In genomic region chr5:126812199-126812570, GRCh38 we compare ENCODE assay signal across 11 cellular contexts. TPM values are rescaled to one million over a fixed set of nuclear protein-coding genes. Genes with fewer than 3 reads are reported as not detected.
DNase-seq lines count a peak whose midpoint lies in the region; ATAC-seq and TF ChIP-seq lines count a peak whose summit lies in the region.
"Had no signal": no experiment of that assay in that cellular context is flagged by ENCODE, and none has a peak within 500 bp of the region (broad histone marks: within the 10 kb centered on the region; RNA-seq: fewer than 3 reads in every experiment).

No MANE protein-coding gene starts in this region.

- H3K9me3 ChIP-seq in Peyer's patch (no peaks in the 10 kb centered on the region), smooth muscle cell (replicated peaks; ENCODE audit: low read depth) (no peaks in the 10 kb centered on the region)

- H3K9me3 Mint-ChIP-seq in activated T-cell treated with anti-CD3 and anti-CD28 coated beads, Interleukin-2, amount 50 U/mL, for 24 hours, result no peaks in the 10 kb centered on the region

- H4K20me1 ChIP-seq in smooth muscle cell (ENCODE audit: low read depth), result no peaks in the 10 kb centered on the region

- WGBS in smooth muscle cell (ENCODE audit: low lambda C conversion rate), result 63% methylated on average over 4 of the region's 4 CpGs

- peak overlapping the region; percentile 40 for H2AFZ ChIP-seq in smooth muscle cell (ENCODE audit: low read depth)

- peak overlapping the region; percentile 93 for H3K27ac Mint-ChIP-seq in activated T-cell treated with anti-CD3 and anti-CD28 coated beads, Interleukin-2, amount 50 U/mL, for 24 hours

- ATAC-seq in GM18517 (IDR thresholded peaks at IDR 0.05; ENCODE audit: unreplicated experiment), result no peak

- H3K9ac ChIP-seq in smooth muscle cell (ENCODE audit: low read depth), result no peak overlapping the region

- H3K27ac ChIP-seq in Peyer's patch (peak overlapping the region; percentile 1 to 39 (median 24)), smooth muscle cell (ENCODE audit: low read depth) (peak overlapping the region; percentile 78)
- H3K27ac ChIP-seq: WERI-Rb-1 had no signal

- TF ChIP-seq POLR2A in Peyer's patch (IDR thresholded peaks at IDR 0.05), result no peak

- peaks cover 92% of the 10 kb centered on the region for H3K36me3 Mint-ChIP-seq in activated T-cell treated with anti-CD3 and anti-CD28 coated beads, Interleukin-2, amount 50 U/mL, for 24 hours (ENCODE audit: low read depth)

- H3K4me1 Mint-ChIP-seq in activated T-cell treated with anti-CD3 and anti-CD28 coated beads, Interleukin-2, amount 50 U/mL, for 24 hours (ENCODE audit: low read depth), result peaks cover 50% of the 10 kb centered on the region

- H3K4me1 ChIP-seq in Peyer's patch (no peaks in the 10 kb centered on the region), smooth muscle cell (ENCODE audit: low read depth) (no peaks in the 10 kb centered on the region)

- DNase-seq in activated T-cell treated with anti-CD3 and anti-CD28 coated beads, Interleukin-2, amount 50 U/mL, for 24 hours, result no peak
- DNase-seq in activated T-cell treated with anti-CD3 and anti-CD28 coated beads, Interleukin-2, amount 50 U/mL, for 1 hour, result no peak
- DNase-seq in Peyer's patch, result no peak
- peak; percentile 41 for DNase-seq in dermis blood vessel endothelial cell
- no peak for DNase-seq in smooth muscle cell (lab: John Stamatoyannopoulos, UW; ENCODE audit: unreplicated experiment)
- DNase-seq in NCI-H187 treated with DMSO at 0.1 percent for 48 hours (lab: John Stamatoyannopoulos, UW), result no peak
- no peak for DNase-seq in NCI-H524 (lab: John Stamatoyannopoulos, UW)
- DNase-seq: cortex of kidney, NCI-H1436 treated with DMSO at 0.1 percent for 48 hours, WERI-Rb-1 had no signal

- peak overlapping the region; percentile 54 for H3K4me3 Mint-ChIP-seq in activated T-cell treated with anti-CD3 and anti-CD28 coated beads, Interleukin-2, amount 50 U/mL, for 24 hours

- H3K27me3 ChIP-seq in Peyer's patch (no peaks in the 10 kb centered on the region), smooth muscle cell (ENCODE audit: low read depth) (no peaks in the 10 kb centered on the region)

- H3K4me3 ChIP-seq in Peyer's patch, result no peak overlapping the region
- H3K4me3 ChIP-seq in smooth muscle cell, result no peak overlapping the region

- H3F3A ChIP-seq in smooth muscle cell (ENCODE audit: low read depth), result no peaks in the 10 kb centered on the region

- no peaks in the 10 kb centered on the region for H3K79me2 ChIP-seq in smooth muscle cell (ENCODE audit: low read depth)

- H3K4me2 ChIP-seq in smooth muscle cell, result peak overlapping the region; percentile 70

- H3K36me3 ChIP-seq in Peyer's patch, result peaks cover 0 to 13% (median 0%) of the 10 kb centered on the region in 3 donors
- H3K36me3 ChIP-seq in smooth muscle cell (ENCODE audit: low read depth), result no peaks in the 10 kb centered on the region

- no peak for TF ChIP-seq CTCF in Peyer's patch (IDR thresholded peaks at IDR 0.05)
- TF ChIP-seq CTCF in smooth muscle cell (IDR thresholded peaks at IDR 0.05; ENCODE audit: borderline replicate concordance, insufficient read depth, poor library complexity, severe bottlenecking), result no peak

- H3K27me3 Mint-ChIP-seq in activated T-cell treated with anti-CD3 and anti-CD28 coated beads, Interleukin-2, amount 50 U/mL, for 24 hours, result no peaks in the 10 kb centered on the region

RNA-seq across cellular contexts. Expression of gene LMNB1, which starts 35.2 kb away (rescaled TPM):
- 10 to 100 TPM; 18.6 to 83.3 (median 23.1) TPM for total RNA-seq in Peyer's patch
- total RNA-seq in dermis blood vessel endothelial cell, result 43.1 and 116 TPM in 2 replicates
- 27.7 and 32.5 TPM in 2 replicates for total RNA-seq in smooth muscle cell
- 6.4 and 8.4 TPM in 2 replicates for polyA plus RNA-seq in smooth muscle cell
